Comparison of ENCODE assay signal across 10 cellular contexts in the genomic region with DNA sequence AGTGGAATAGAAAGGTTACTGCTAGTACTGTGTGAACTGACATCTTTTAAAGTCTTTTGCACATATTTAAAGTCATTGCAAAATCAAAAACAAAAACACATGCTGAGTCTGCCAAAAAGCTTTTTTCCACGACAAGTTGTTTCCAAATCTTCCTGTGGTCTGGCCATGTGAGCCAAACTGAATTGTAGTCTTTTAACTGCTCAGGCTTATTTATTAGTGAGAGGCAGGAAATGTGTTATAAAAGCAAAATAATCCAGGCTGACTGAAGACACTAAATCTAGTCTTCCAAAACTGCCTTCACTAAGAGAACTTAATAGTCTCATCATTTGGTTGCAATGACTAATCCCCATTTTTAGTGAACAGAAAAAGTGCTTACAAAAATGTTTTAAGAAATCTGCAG. TPM values are rescaled to one million over a fixed set of nuclear protein-coding genes. Genes with fewer than 3 reads are reported as not detected.
A peak's percentile ranks its signal among the peaks of the same experiment; 100 is the strongest.
DNase-seq lines count a peak whose midpoint lies in the region; ATAC-seq and TF ChIP-seq lines count a peak whose summit lies in the region.
"Had no signal": no experiment of that assay in that cellular context is flagged by ENCODE, and none has a peak within 500 bp of the region (broad histone marks: within the 10 kb centered on the region; RNA-seq: fewer than 3 reads in every experiment).

No MANE protein-coding gene starts in this region.

- H4K20me1 ChIP-seq in hepatocyte (ENCODE audit: insufficient read depth, poor library complexity, severe bottlenecking), result peaks cover 4% of the 10 kb centered on the region

- peak overlapping the region; percentile 99 for H3K4me3 Mint-ChIP-seq in activated CD4-positive, alpha-beta T cell treated with anti-CD3 and anti-CD28 coated beads, Interleukin-2, amount 10 ng/mL, durations not matched to agents 7 days and 5 days
- peak overlapping the region; percentile 98 for H3K4me3 Mint-ChIP-seq in activated naive CD8-positive, alpha-beta T cell

- H3K36me3 ChIP-seq in hepatocyte (replicated peaks; ENCODE audit: insufficient read depth, low read depth) (no peaks in the 10 kb centered on the region), stomach (peaks cover 0 to 3% (median 0%) of the 10 kb centered on the region in 4 donors)

- H3K4me2 ChIP-seq in hepatocyte, result peak overlapping the region; percentile 73

- no peak overlapping the region for H2AFZ ChIP-seq in hepatocyte

- no peak for TF ChIP-seq EP300 in stomach (IDR thresholded peaks at IDR 0.05)

- H3K4me3 ChIP-seq in hepatocyte (no peak overlapping the region), stomach (peak overlapping the region in 1 of 4 donors; percentile 83)
- H3K4me3 ChIP-seq: lung had no signal

- no peaks in the 10 kb centered on the region for H3K9me2 ChIP-seq in hepatocyte (replicated peaks; ENCODE audit: insufficient read depth)

- peak overlapping the region; percentile 99 for H3K27ac ChIP-seq in hepatocyte
- H3K27ac ChIP-seq in stomach, result peak overlapping the region in 3 of 5 donors; percentile 98 to 100 (median 99)

- intact Hi-C loops in stomach (cut with DNase I; ENCODE audit: low total_unique reads), result no loop called here

- H3K4me1 Mint-ChIP-seq in activated CD4-positive, alpha-beta T cell treated with anti-CD3 and anti-CD28 coated beads, Interleukin-2, amount 10 ng/mL, durations not matched to agents 7 days and 5 days, result peaks cover 53% of the 10 kb centered on the region
- peaks cover 79% of the 10 kb centered on the region for H3K4me1 Mint-ChIP-seq in activated naive CD8-positive, alpha-beta T cell (ENCODE audit: low read depth)

- no peaks in the 10 kb centered on the region for H3K9me3 ChIP-seq in hepatocyte (ENCODE audit: low read depth)
- no peaks in the 10 kb centered on the region for H3K9me3 ChIP-seq in stomach

- POLR2A ChIA-PET in activated CD4-positive, alpha-beta T cell treated with anti-CD3 and anti-CD28 coated beads, Interleukin-2, amount 10 ng/mL, durations not matched to agents 7 days and 5 days (lab: Charles Lee), result no interaction called here
- POLR2A ChIA-PET in HEK293T (lab: Yijun Ruan, JAX), result no interaction called here

- 63% methylated on average over 1 of the region's 1 CpG for WGBS in hepatocyte (ENCODE audit: low lambda C conversion rate, missing lambda C conversion rate)
- WGBS in stomach, 5 donors, result 15 to 34% (median 21%) methylated on average over 1 of the region's 1 CpG

- CTCF ChIA-PET in activated CD4-positive, alpha-beta T cell treated with anti-CD3 and anti-CD28 coated beads, Interleukin-2, amount 10 ng/mL, durations not matched to agents 7 days and 5 days (lab: Charles Lee), result no interaction called here
- CTCF ChIA-PET in HEK293T (lab: Yijun Ruan, JAX), result no interaction called here

- peaks cover 24% of the 10 kb centered on the region for H3K4me1 ChIP-seq in hepatocyte (ENCODE audit: insufficient read depth)
- H3K4me1 ChIP-seq in stomach, result peaks cover 17 to 59% (median 36%) of the 10 kb centered on the region in 4 donors

- no peaks in the 10 kb centered on the region for H3K9me3 Mint-ChIP-seq in activated CD4-positive, alpha-beta T cell treated with anti-CD3 and anti-CD28 coated beads, Interleukin-2, amount 10 ng/mL, durations not matched to agents 7 days and 5 days
- no peaks in the 10 kb centered on the region for H3K9me3 Mint-ChIP-seq in activated naive CD8-positive, alpha-beta T cell (ENCODE audit: low read depth)

- ATAC-seq in HG03342 (IDR thresholded peaks at IDR 0.05; ENCODE audit: unreplicated experiment), result no peak

- H3K27me3 Mint-ChIP-seq in activated CD4-positive, alpha-beta T cell treated with anti-CD3 and anti-CD28 coated beads, Interleukin-2, amount 10 ng/mL, durations not matched to agents 7 days and 5 days, result no peaks in the 10 kb centered on the region
- no peaks in the 10 kb centered on the region for H3K27me3 Mint-ChIP-seq in activated naive CD8-positive, alpha-beta T cell

- H3K79me2 ChIP-seq in hepatocyte, result peaks cover 62% of the 10 kb centered on the region

- TF ChIP-seq POLR2A in stomach (IDR thresholded peaks at IDR 0.05), result no peak

- no peaks in the 10 kb centered on the region for H3K27me3 ChIP-seq in hepatocyte
- no peaks in the 10 kb centered on the region for H3K27me3 ChIP-seq in stomach

- peak overlapping the region; percentile 55 for H3K27ac Mint-ChIP-seq in activated CD4-positive, alpha-beta T cell treated with anti-CD3 and anti-CD28 coated beads, Interleukin-2, amount 10 ng/mL, durations not matched to agents 7 days and 5 days
- peak overlapping the region; percentile 98 for H3K27ac Mint-ChIP-seq in activated naive CD8-positive, alpha-beta T cell

- DNase-seq in activated CD4-positive, alpha-beta T cell treated with anti-CD3 and anti-CD28 coated beads, Interleukin-2, amount 10 ng/mL, durations not matched to agents 7 days and 5 days, result no peak
- no peak for DNase-seq in activated CD4-positive, alpha-beta T cell treated with anti-CD3 and anti-CD28 coated beads, Interleukin-2, amount 50 U/mL, for 4 hours
- DNase-seq in hepatocyte (ENCODE audit: low spot score), result no peak
- no peak for DNase-seq in stomach
- no peak for DNase-seq in superior temporal gyrus (ENCODE audit: extremely low spot score)
- no peak for DNase-seq in HEK293T (ENCODE audit: extremely low spot score)
- DNase-seq: SIG-M5 had no signal

- peaks cover 44% of the 10 kb centered on the region for H3K36me3 Mint-ChIP-seq in activated CD4-positive, alpha-beta T cell treated with anti-CD3 and anti-CD28 coated beads, Interleukin-2, amount 10 ng/mL, durations not matched to agents 7 days and 5 days (ENCODE audit: low read depth)
- peaks cover 11% of the 10 kb centered on the region for H3K36me3 Mint-ChIP-seq in activated naive CD8-positive, alpha-beta T cell

- TF ChIP-seq CTCF in hepatocyte (IDR thresholded peaks at IDR 0.05; ENCODE audit: poor library complexity) (no peak), stomach (IDR thresholded peaks at IDR 0.05) (no peak)

TF ChIP-seq in HEK293T, 16 proteins besides CTCF, POLR2A, EP300 and RAD21:
- TF ChIP-seq LEF1 (IDR thresholded peaks at IDR 0.05; ENCODE audit: borderline replicate concordance) (no peak), ARNT (IDR thresholded peaks at IDR 0.05) (no peak), HDGF (IDR thresholded peaks at IDR 0.05; ENCODE audit: borderline replicate concordance) (no peak), BHLHE40 (IDR thresholded peaks at IDR 0.05; ENCODE audit: borderline replicate concordance) (no peak), FOXM1 (IDR thresholded peaks at IDR 0.05; ENCODE audit: borderline replicate concordance) (no peak), TARDBP (IDR thresholded peaks at IDR 0.05) (no peak), FOXK2 (IDR thresholded peaks at IDR 0.05) (no peak), CTBP1 (IDR thresholded peaks at IDR 0.05; ENCODE audit: borderline replicate concordance) (no peak), ELF4 (IDR thresholded peaks at IDR 0.05) (no peak), FOXA1 (IDR thresholded peaks at IDR 0.05) (no peak), L3MBTL2 (conservative IDR thresholded peaks at IDR 0.05) (no peak)
- TF ChIP-seq, protein P1, sequence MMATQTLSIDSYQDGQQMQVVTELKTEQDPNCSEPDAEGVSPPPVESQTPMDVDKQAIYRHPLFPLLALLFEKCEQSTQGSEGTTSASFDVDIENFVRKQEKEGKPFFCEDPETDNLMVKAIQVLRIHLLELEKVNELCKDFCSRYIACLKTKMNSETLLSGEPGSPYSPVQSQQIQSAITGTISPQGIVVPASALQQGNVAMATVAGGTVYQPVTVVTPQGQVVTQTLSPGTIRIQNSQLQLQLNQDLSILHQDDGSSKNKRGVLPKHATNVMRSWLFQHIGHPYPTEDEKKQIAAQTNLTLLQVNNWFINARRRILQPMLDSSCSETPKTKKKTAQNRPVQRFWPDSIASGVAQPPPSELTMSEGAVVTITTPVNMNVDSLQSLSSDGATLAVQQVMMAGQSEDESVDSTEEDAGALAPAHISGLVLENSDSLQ (IDR thresholded peaks at IDR 0.05), result no peak

RNA-seq across cellular contexts. Expression of gene KRCC1, which starts 2.3 kb away (rescaled TPM):
- 10 to 100 TPM; 20.5 to 21.7 TPM for total RNA-seq in activated CD4-positive, alpha-beta T cell treated with anti-CD3 and anti-CD28 coated beads, Interleukin-2, amount 10 ng/mL, durations not matched to agents 7 days and 5 days
- 30.4 and 30.9 TPM in 2 replicates for total RNA-seq in hepatocyte
- 18.3 and 18.5 TPM in 2 replicates for polyA plus RNA-seq in hepatocyte
- 10 to 100 TPM in 4 of 5 donors, 1 to 10 TPM in 1; 7.0 to 44.3 (median 22.6) TPM for total RNA-seq in stomach
- 10 to 100 TPM; 23.6 to 48.0 (median 31.9) TPM for polyA plus RNA-seq in stomach

RNA-seq across cellular contexts. Expression of gene SMYD1, which starts 14.3 kb away (rescaled TPM):
- total RNA-seq in activated CD4-positive, alpha-beta T cell treated with anti-CD3 and anti-CD28 coated beads, Interleukin-2, amount 10 ng/mL, durations not matched to agents 7 days and 5 days, result not detected
- total RNA-seq in hepatocyte (not detected in 2 replicates), stomach (10 to 100 TPM in 4 of 5 donors, 1 to 10 TPM in 1; 7.5 to 25.4 (median 14.1) TPM)
- polyA plus RNA-seq in hepatocyte (0.10 TPM in 1 of 2 replicates, not detected in the other), stomach (under 1 TPM; 0.12 to 0.48 (median 0.15) TPM)
- polyA plus RNA-seq: lung had no signal

RNA-seq across cellular contexts. Expression of gene RNU2-63P, which starts 37.0 kb away (rescaled TPM):
- total RNA-seq in activated CD4-positive, alpha-beta T cell treated with anti-CD3 and anti-CD28 coated beads, Interleukin-2, amount 10 ng/mL, durations not matched to agents 7 days and 5 days, result 1 to 10 TPM; 1.9 TPM
- total RNA-seq in hepatocyte (not detected in 2 replicates), stomach (not detected)
- polyA plus RNA-seq in hepatocyte (1.4 and 1.5 TPM in 2 replicates), stomach (not detected)
- polyA plus RNA-seq: lung had no signal
